In the genomic region with DNA sequence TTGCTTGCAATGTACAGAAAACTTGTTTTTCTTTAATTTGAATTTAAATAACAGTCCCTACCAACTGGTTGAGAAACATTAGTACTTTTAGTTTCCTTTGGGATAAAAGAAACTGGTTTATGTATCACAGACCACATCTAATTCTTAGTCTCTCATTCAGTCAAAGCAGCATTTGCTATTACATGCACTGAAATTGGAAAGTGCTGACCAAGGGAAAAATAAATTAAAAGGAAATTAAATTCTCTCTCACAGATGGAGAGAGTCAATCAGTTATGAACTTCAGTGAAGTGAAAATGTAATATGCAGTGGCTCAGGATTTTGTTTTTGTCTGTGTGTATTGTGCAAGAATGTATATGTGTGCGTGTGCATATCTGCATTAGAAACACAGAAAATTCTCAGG, we compare ENCODE assay signal across 33 cellular contexts.
"Had no signal": no experiment of that assay in that cellular context is flagged by ENCODE, and none has a peak within 500 bp of the region (broad histone marks: within the 10 kb centered on the region; RNA-seq: fewer than 3 reads in every experiment).

No MANE protein-coding gene starts in this region.

- H3K27ac ChIP-seq: adrenal gland, ascending aorta, body of pancreas, brain microvascular endothelial cell, breast epithelium, cardiac muscle cell had no signal

- H3K4me3 ChIP-seq: adrenal gland, ascending aorta, body of pancreas, breast epithelium, cardiac muscle cell had no signal

- H3K9me3 ChIP-seq: adrenal gland, ascending aorta, body of pancreas, breast epithelium had no signal

- H3K4me1 ChIP-seq: adrenal gland, ascending aorta, body of pancreas, breast epithelium had no signal

- ATAC-seq: activated naive CD4-positive, alpha-beta T cell treated with anti-CD3 and anti-CD28 coated beads, Interleukin-2, amount 50 U/mL, for 72 hours; activated naive CD8-positive, alpha-beta T cell treated with anti-CD3 and anti-CD28 coated beads, Interleukin-2, amount 50 U/mL, for 24 hours; activated T-cell treated with anti-CD3 and anti-CD28 coated beads, Interleukin-2, amount 50 U/mL, for 4 hours; activated T-cell treated with anti-CD3 and anti-CD28 coated beads, Interleukin-2, amount 50 U/mL, for 72 hours; activated T-helper 17 cell treated with anti-CD3 and anti-CD28 coated beads, Interleukin-2, amount 50 U/mL, for 72 hours; body of pancreas had no signal

- DNase-seq: activated effector memory CD4-positive, alpha-beta T cell treated with anti-CD3 and anti-CD28 coated beads, Interleukin-2, amount 50 U/mL, for 16 hours; activated effector memory CD4-positive, alpha-beta T cell treated with Interleukin-2 at 50 U/mL for 16 hours; activated gamma-delta T cell; activated gamma-delta T cell treated with Interleukin-2 at 50 U/mL for 16 hours; activated naive CD4-positive, alpha-beta T cell; activated naive CD4-positive, alpha-beta T cell treated with anti-CD3 and anti-CD28 coated beads for 36 hours; activated naive CD4-positive, alpha-beta T cell treated with anti-CD3 and anti-CD28 coated beads, Interleukin-2, amount 10 ng/mL, durations not matched to agents 7 days and 5 days; activated naive CD4-positive, alpha-beta T cell treated with anti-CD3 and anti-CD28 coated beads, Interleukin-2, amount 50 U/mL, for 16 hours; activated naive CD4-positive, alpha-beta T cell treated with Interleukin-2 at 50 U/mL for 16 hours; activated naive CD8-positive, alpha-beta T cell treated with anti-CD3 and anti-CD28 coated beads for 36 hours; activated naive CD8-positive, alpha-beta T cell treated with anti-CD3 and anti-CD28 coated beads, Interleukin-2, amount 10 ng/mL, durations not matched to agents 7 days and 5 days; activated naive CD8-positive, alpha-beta T cell treated with anti-CD3 and anti-CD28 coated beads, Interleukin-2, amount 50 U/mL, for 24 hours; activated T-cell treated with anti-CD3 and anti-CD28 coated beads, Interleukin-2, amount 50 U/mL, for 4 hours; activated T-cell treated with anti-CD3 and anti-CD28 coated beads, Interleukin-2, amount 50 U/mL, for 48 hours; activated T-cell treated with anti-CD3 and anti-CD28 coated beads, Interleukin-2, amount 50 U/mL, for 72 hours; adrenal gland; amniotic stem cell; amygdala; anterior cingulate cortex; aorta; body of pancreas; brain microvascular endothelial cell; caudate nucleus; central memory CD4-positive, alpha-beta T cell; cerebellar nuclear complex had no signal

- FAIRE-seq: astrocyte, bronchial epithelial cell, colon had no signal

- H3K27me3 ChIP-seq: adrenal gland, ascending aorta, body of pancreas, brain microvascular endothelial cell, breast epithelium, cardiac muscle cell had no signal

- H3K36me3 ChIP-seq: adrenal gland, ascending aorta, brain microvascular endothelial cell, breast epithelium, cardiac muscle cell had no signal
